ENCODE assay signal across 24 cellular contexts in the genomic region with DNA sequence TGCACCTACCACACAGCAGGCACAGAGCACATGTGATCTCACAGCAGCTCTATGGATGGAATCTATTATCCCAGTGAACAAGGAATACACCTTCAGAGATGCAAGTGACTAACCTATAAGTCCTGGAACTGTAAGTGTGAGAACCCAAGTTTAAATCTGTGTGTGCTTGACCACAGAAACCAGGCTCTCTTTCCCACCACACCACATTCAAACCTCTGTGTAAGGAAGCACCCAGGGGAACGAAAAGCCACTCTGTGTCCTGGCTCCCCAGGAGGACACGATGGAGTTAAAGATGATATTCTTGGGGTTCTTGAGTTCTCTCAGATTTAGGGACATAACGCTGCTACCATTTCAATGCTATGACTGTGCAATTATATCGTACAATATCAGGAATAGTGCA. TPM values are rescaled to one million over a fixed set of nuclear protein-coding genes. Genes with fewer than 3 reads are reported as not detected.
A peak's percentile ranks its signal among the peaks of the same experiment; 100 is the strongest.
DNase-seq lines count a peak whose midpoint lies in the region; ATAC-seq, FAIRE-seq and TF ChIP-seq lines count a peak whose summit lies in the region.
"Had no signal": no experiment of that assay in that cellular context is flagged by ENCODE, and none has a peak within 500 bp of the region (broad histone marks: within the 10 kb centered on the region; RNA-seq: fewer than 3 reads in every experiment).

No MANE protein-coding gene starts in this region.

- peaks cover 17% of the 10 kb centered on the region for H3K4me1 Mint-ChIP-seq in activated CD4-positive, alpha-beta T cell treated with anti-CD3 and anti-CD28 coated beads, Interleukin-2, amount 10 ng/mL, durations not matched to agents 24 days and 14 days

- in situ Hi-C loops in K562 (cut with MboI) = no loop called here

- no peaks in the 10 kb centered on the region for H3K9me3 Mint-ChIP-seq in activated CD4-positive, alpha-beta T cell treated with anti-CD3 and anti-CD28 coated beads, Interleukin-2, amount 10 ng/mL, durations not matched to agents 24 days and 14 days
- H3K9me3 Mint-ChIP-seq: CD8-positive, alpha-beta T cell had no signal

- no peak overlapping the region for H3K4me3 Mint-ChIP-seq in activated CD4-positive, alpha-beta T cell treated with anti-CD3 and anti-CD28 coated beads, Interleukin-2, amount 10 ng/mL, durations not matched to agents 24 days and 14 days
- H3K4me3 Mint-ChIP-seq: CD8-positive, alpha-beta T cell; GM23338 had no signal

- FAIRE-seq in GM18507 (lab: Jason Lieb, UNC) = peak; percentile 61
- FAIRE-seq in K562 (lab: Jason Lieb, UNC) = peak; percentile 35
- FAIRE-seq: A549, H54, HTR-8/SVneo had no signal

- no TSS peak for BruUV-seq in K562 (replicated peaks; lab: Mats Ljungman, UMichigan)

- no peaks in the 10 kb centered on the region for H3K36me3 Mint-ChIP-seq in activated CD4-positive, alpha-beta T cell treated with anti-CD3 and anti-CD28 coated beads, Interleukin-2, amount 10 ng/mL, durations not matched to agents 24 days and 14 days (ENCODE audit: low read depth)
- H3K36me3 Mint-ChIP-seq: CD8-positive, alpha-beta T cell had no signal

- no peak for TF ChIP-seq CTCF in K562 (IDR thresholded peaks at IDR 0.05 in 2 of 3, conservative IDR thresholded peaks at IDR 0.05 in 1 of 3; ENCODE audit: insufficient read depth in 2 of 3, low read depth in 1 of 3, low read length in 3 of 3)
- no peak for TF ChIP-seq CTCF in prostate gland (IDR thresholded peaks at IDR 0.05)

- H3K9ac ChIP-seq in K562 (ENCODE audit: insufficient read depth in 1 of 2, low read depth in 2 of 2, low read length in 2 of 2) = no peak overlapping the region

- peak; percentile 30 for DNase-seq in activated CD4-positive, alpha-beta T cell treated with anti-CD3 and anti-CD28 coated beads, Interleukin-2, amount 10 ng/mL, durations not matched to agents 24 days and 14 days
- no peak for DNase-seq in activated CD4-positive, alpha-beta T cell treated with anti-CD3 and anti-CD28 coated beads, Interleukin-2, amount 50 U/mL, for 4 hours
- DNase-seq in GM18507 (ENCODE audit: extremely low spot score, insufficient read length, low read depth) (no peak), K562 (ENCODE audit: extremely low read depth in 1 of 4, low spot score in 3 of 4) (no peak), prostate gland (ENCODE audit: low spot score) (no peak), NCI-H82 (lab: John Stamatoyannopoulos, UW) (no peak), cerebellar cortex (ENCODE audit: low spot score) (no peak)
- DNase-seq in activated effector memory CD4-positive, alpha-beta T cell treated with Interleukin-2 at 50 U/mL for 16 hours = no peak
- DNase-seq: AML-193; Calu3; CD8-positive, alpha-beta T cell; DMS 273 treated with DMSO at 0.1 percent for 48 hours; DMS53; DND-41; GDM1; HCEC 1CT; IMR-90; KBM-7 had no signal

- H3K27me3 Mint-ChIP-seq in activated CD4-positive, alpha-beta T cell treated with anti-CD3 and anti-CD28 coated beads, Interleukin-2, amount 10 ng/mL, durations not matched to agents 24 days and 14 days = peaks cover 4% of the 10 kb centered on the region

- no peak overlapping the region for H3K27ac Mint-ChIP-seq in activated CD4-positive, alpha-beta T cell treated with anti-CD3 and anti-CD28 coated beads, Interleukin-2, amount 10 ng/mL, durations not matched to agents 24 days and 14 days
- H3K27ac Mint-ChIP-seq: CD8-positive, alpha-beta T cell; GM23338 had no signal

- no peaks in the 10 kb centered on the region for H3K9me3 ChIP-seq in K562 (replicated peaks; ENCODE audit: control insufficient read depth, insufficient read depth, low read depth, low read length)
- H3K9me3 ChIP-seq in prostate gland = no peaks in the 10 kb centered on the region
- H3K9me3 ChIP-seq: A549 had no signal

- ATAC-seq in K562 = no peak
- ATAC-seq: A549; CD8-positive, alpha-beta T cell; GM23338 had no signal

- peak overlapping the region; percentile 29; the same call in 1 of the 2 replicates for H2AFZ ChIP-seq in K562 (ENCODE audit: low read depth, low read length)
- H2AFZ ChIP-seq: GM23338 had no signal

- intact Hi-C loops in activated CD4-positive, alpha-beta T cell treated with anti-CD3 and anti-CD28 coated beads, Interleukin-2, amount 10 ng/mL, durations not matched to agents 24 days and 14 days (cut with micrococcal nuclease) = loop anchor here (10.0 kb wide), 1 partner anchor 54 kb away; a partner anchor contains a TSS
- intact Hi-C loops in K562 (cut with micrococcal nuclease) (loop anchor here (10.0 kb wide), 1 partner anchor 194 kb away; no protein-coding TSS in a partner anchor), prostate gland (cut with DNase I) (no loop called here)

- H3K36me3 ChIP-seq in K562 (ENCODE audit: control insufficient read depth, insufficient read depth, low read length) (no peaks in the 10 kb centered on the region), prostate gland (no peaks in the 10 kb centered on the region)

- TF ChIP-seq RAD21 in K562 (CRISPR knock-in tag; conservative IDR thresholded peaks at IDR 0.05 in 1 of 2, IDR thresholded peaks at IDR 0.05 in 1 of 2) = no peak

- no peak overlapping the region for H3K4me2 ChIP-seq in K562 (ENCODE audit: insufficient read depth, low read length)
- H3K4me2 ChIP-seq: A549, GM23338 had no signal

- H3K4me3 ChIP-seq in K562 (no peak overlapping the region), prostate gland (no peak overlapping the region)
- H3K4me3 ChIP-seq: A549, GM23338 had no signal

- POLR2A ChIA-PET in K562 (lab: Yijun Ruan, JAX) = no interaction called here

- H3K79me2 ChIP-seq in K562 (ENCODE audit: control insufficient read depth, insufficient read depth, low read length) = no peaks in the 10 kb centered on the region

- H3K27me3 ChIP-seq in K562 (ENCODE audit: control insufficient read depth in 2 of 2, insufficient read depth in 2 of 2, low read length in 2 of 2) (peaks cover 0 to 6% of the 10 kb centered on the region in 2 experiments; a peak in 1 of 5 replicates), prostate gland (replicated peaks; ENCODE audit: insufficient read depth) (no peaks in the 10 kb centered on the region)

- no peaks in the 10 kb centered on the region for H4K20me1 ChIP-seq in K562 (replicated peaks; ENCODE audit: control insufficient read depth, insufficient read depth, low read length)

- no peak for TF ChIP-seq POLR2A in K562 (conservative IDR thresholded peaks at IDR 0.05)
- no peak for TF ChIP-seq POLR2A in prostate gland (IDR thresholded peaks at IDR 0.05)

- 12% methylated on average over 4 of the region's 4 CpGs for WGBS in K562 (ENCODE audit: insufficient coverage, low coverage, missing lambda C conversion rate)
- WGBS in prostate gland = 95% methylated on average over 4 of the region's 4 CpGs

- CTCF ChIA-PET in K562 (lab: Yijun Ruan, JAX; ENCODE audit: low intra/inter-chr PET ratio) = no interaction called here

- TF ChIP-seq EP300 in K562 (IDR thresholded peaks at IDR 0.05; ENCODE audit: low read length) = no peak

- H3K9me1 ChIP-seq in K562 (ENCODE audit: control insufficient read depth, insufficient read depth, low read length) = no peaks in the 10 kb centered on the region

- H3K4me1 ChIP-seq in K562 (replicated peaks in 1 of 2; ENCODE audit: control insufficient read depth in 2 of 2, insufficient read depth in 2 of 2, low read length in 2 of 2) (no peaks in the 10 kb centered on the region; a peak in 2 of 5 replicates), prostate gland (replicated peaks) (no peaks in the 10 kb centered on the region)
- H3K4me1 ChIP-seq: A549 had no signal

- no peak overlapping the region for H3K27ac ChIP-seq in K562 (ENCODE audit: extremely low read depth, low read depth, low read length)
- H3K27ac ChIP-seq in prostate gland = no peak overlapping the region
- H3K27ac ChIP-seq: 22Rv1, A549 had no signal

RNA-seq across cellular contexts. Expression of a gene that starts 38.9 kb away (rescaled TPM):
- not detected in 2 replicates for total RNA-seq in activated CD4-positive, alpha-beta T cell treated with anti-CD3 and anti-CD28 coated beads, Interleukin-2, amount 10 ng/mL, durations not matched to agents 24 days and 14 days
- not detected in 2 replicates for total RNA-seq in K562 (2011; cell fraction: chromatin; rRNA removed; ENCODE audit: low replicate concordance)
- total RNA-seq in K562 (2011; cell fraction: nucleolus; rRNA removed) = not detected in 2 replicates
- not detected in 2 replicates for total RNA-seq in K562 (2011; cell fraction: nucleoplasm; rRNA removed)
- total RNA-seq in K562 (2014; rRNA removed) (not detected in 2 replicates), K562 (2014; rRNA removed; fragmentation: Illumina TruSeq; extraction: Trizol) (not detected in 2 replicates), K562 (2015; rRNA removed; fragmentation: Illumina TruSeq; extraction: Trizol) (not detected in 2 replicates), K562 (2021) (0.53 and 0.92 TPM in 2 replicates), prostate gland (under 1 TPM in 1 of 2 donors, not detected in 1; 0.50 TPM)
- polyA plus RNA-seq in K562 (2011; rRNA removed) (not detected in 2 replicates), K562 (2014; fragmentation: Illumina TruSeq; extraction: Trizol) (not detected in 2 replicates), K562 (2014; fragmentation: Nextera tagmentation; extraction: Ambion mirVana) (not detected), K562 (2014; rRNA removed) (0.17 TPM in 1 of 2 replicates, not detected in the other)
- polyA plus RNA-seq in K562 (2011; cell fraction: cytosol; rRNA removed) = not detected in 2 replicates
- not detected in 2 replicates for polyA plus RNA-seq in K562 (2011; cell fraction: nucleus; rRNA removed)
- not detected in 2 replicates for polyA plus RNA-seq in K562 (2012)
- not detected in 2 replicates for polyA minus RNA-seq in K562 (2011; rRNA and poly(A)+ RNA removed)
- polyA minus RNA-seq in K562 (2011; cell fraction: cytosol; rRNA and poly(A)+ RNA removed) = not detected in 2 replicates
- not detected in 2 replicates for polyA minus RNA-seq in K562 (2011; cell fraction: nucleus; rRNA and poly(A)+ RNA removed)
- total RNA-seq: CD8-positive, alpha-beta T cell; GM23338; IMR-90 had no signal
- polyA plus RNA-seq: BJ, GM23338, IMR-90 had no signal

RNA-seq across cellular contexts. Expression of a gene that starts 53.8 kb away (rescaled TPM):
- total RNA-seq in activated CD4-positive, alpha-beta T cell treated with anti-CD3 and anti-CD28 coated beads, Interleukin-2, amount 10 ng/mL, durations not matched to agents 24 days and 14 days = 2.4 and 2.8 TPM in 2 replicates
- not detected in 2 replicates for total RNA-seq in K562 (2011; cell fraction: chromatin; rRNA removed; ENCODE audit: low replicate concordance)
- 0.13 TPM in 1 of 2 replicates, not detected in the other for total RNA-seq in K562 (2011; cell fraction: nucleolus; rRNA removed)
- total RNA-seq in K562 (2011; cell fraction: nucleoplasm; rRNA removed) = 0.22 TPM in 1 of 2 replicates, not detected in the other
- total RNA-seq in K562 (2014; rRNA removed) (0.05 and 0.08 TPM in 2 replicates), K562 (2014; rRNA removed; fragmentation: Illumina TruSeq; extraction: Trizol) (0.11 and 0.16 TPM in 2 replicates), K562 (2015; rRNA removed; fragmentation: Illumina TruSeq; extraction: Trizol) (0.04 and 0.07 TPM in 2 replicates), K562 (2021) (0.18 and 0.27 TPM in 2 replicates), prostate gland (1 to 10 TPM; 3.5 to 9.0 TPM)
- polyA plus RNA-seq in K562 (2011; rRNA removed) (0.18 and 0.47 TPM in 2 replicates), K562 (2014; fragmentation: Illumina TruSeq; extraction: Trizol) (0.07 and 0.18 TPM in 2 replicates), K562 (2014; fragmentation: Nextera tagmentation; extraction: Ambion mirVana) (under 1 TPM; 0.03 to 0.04 TPM), K562 (2014; rRNA removed) (0.08 and 0.09 TPM in 2 replicates)
- 0.18 TPM in 1 of 2 replicates, not detected in the other for polyA plus RNA-seq in K562 (2011; cell fraction: cytosol; rRNA removed)
- polyA plus RNA-seq in K562 (2011; cell fraction: nucleus; rRNA removed) = 0.07 and 0.76 TPM in 2 replicates
- polyA plus RNA-seq in K562 (2012) = 0.17 and 0.68 TPM in 2 replicates
- polyA minus RNA-seq in K562 (2011; rRNA and poly(A)+ RNA removed) = 0.21 and 0.69 TPM in 2 replicates
- polyA minus RNA-seq in K562 (2011; cell fraction: cytosol; rRNA and poly(A)+ RNA removed) = not detected in 2 replicates
- polyA minus RNA-seq in K562 (2011; cell fraction: nucleus; rRNA and poly(A)+ RNA removed) = 0.22 TPM in 1 of 2 replicates, not detected in the other
